11 cellular contexts compared by ENCODE assay signal in genomic region chr3:15512173-15512572, GRCh38. TPM values are rescaled to one million over a fixed set of nuclear protein-coding genes. Genes with fewer than 3 reads are reported as not detected.
A peak's percentile ranks its signal among the peaks of the same experiment; 100 is the strongest.
DNase-seq lines count a peak whose midpoint lies in the region; ATAC-seq, FAIRE-seq and TF ChIP-seq lines count a peak whose summit lies in the region.
"Had no signal": no experiment of that assay in that cellular context is flagged by ENCODE, and none has a peak within 500 bp of the region (broad histone marks: within the 10 kb centered on the region; RNA-seq: fewer than 3 reads in every experiment).

No MANE protein-coding gene starts in this region.

- POLR2A ChIA-PET in H1 (lab: Charles Lee; ENCODE audit: partially characterized antibody) (no interaction called here), GM10248 (lab: Yijun Ruan, JAX) (no interaction called here)

- no peak overlapping the region for H2AFZ ChIP-seq in H1 (ENCODE audit: low read length)

- TF ChIP-seq POLR2A in H1 (IDR thresholded peaks at IDR 0.05; ENCODE audit: control extremely low read depth in 1 of 2, low read depth in 2 of 2, low read length in 2 of 2), result no peak
- no peak for TF ChIP-seq POLR2A in transverse colon (IDR thresholded peaks at IDR 0.05)

- H3K4ac ChIP-seq in H1 (replicated peaks; ENCODE audit: insufficient read length, low read depth, low read length), result no peak overlapping the region

- no peak overlapping the region for H2AK5ac ChIP-seq in H1 (ENCODE audit: low read depth, low read length)

- CTCF ChIA-PET in H1 (lab: Charles Lee; ENCODE audit: partially characterized antibody), result interaction anchor here (0.6 to 3.5 kb wide), 4 partner anchors 11 to 385 kb away, joined by 3 to 10 read pairs (median 4); no protein-coding TSS in a partner anchor
- CTCF ChIA-PET in GM10248 (lab: Yijun Ruan, JAX), result interaction anchor here (0.7 to 1.4 kb wide), 3 partner anchors 13 to 405 kb away, joined by 3 read pairs; no protein-coding TSS in a partner anchor

- no peak overlapping the region for H2BK12ac ChIP-seq in H1 (ENCODE audit: low read depth, low read length)

- no peak for FAIRE-seq in H1 (lab: Jason Lieb, UNC)

- no peak overlapping the region for H2BK120ac ChIP-seq in H1 (replicated peaks; ENCODE audit: low read depth, low read length)

- no peak overlapping the region for H3K9ac ChIP-seq in H1 (replicated peaks in 1 of 4; ENCODE audit: extremely low read depth in 1 of 4, low read depth in 3 of 4, low read length in 3 of 4)

- no peak overlapping the region for H3K4me3 ChIP-seq in H1 (ENCODE audit: extremely low read depth in 1 of 4, insufficient read depth in 2 of 4, low read depth in 3 of 4, low read length in 4 of 4)
- H3K4me3 ChIP-seq in transverse colon, result no peak overlapping the region
- no peak overlapping the region for H3K4me3 ChIP-seq in brain microvascular endothelial cell (ENCODE audit: low read depth, low read length)

- H4K8ac ChIP-seq in H1 (ENCODE audit: extremely low read depth, insufficient read depth, low read length), result peak overlapping the region; percentile 57; the same call in 1 of the 2 replicates

- 91% methylated on average over 9 of the region's 10 CpGs; no CpG with 5 or more reads in 1 of the 2 experiments for WGBS in H1 (ENCODE audit: extremely low coverage in 1 of 2, insufficient coverage in 1 of 2, insufficient read length in 1 of 2, insufficient replicate concordance in 2 of 2, low coverage in 1 of 2, low lambda C conversion rate in 2 of 2, missing lambda C conversion rate in 1 of 2), 2 experiments
- 36 to 40% methylated on average over 5 to 10 of the region's 10 CpGs for WGBS in transverse colon (ENCODE audit: low coverage in 1 of 2), 2 donors

- no peak overlapping the region for H2BK15ac ChIP-seq in H1 (ENCODE audit: low read length)

- TF ChIP-seq CTCF in H1 (IDR thresholded peaks at IDR 0.05; ENCODE audit: control extremely low read depth in 1 of 3, insufficient read depth in 1 of 3, low read depth in 1 of 3, low read length in 3 of 3) (no peak), transverse colon (IDR thresholded peaks at IDR 0.05) (no peak), brain microvascular endothelial cell (IDR thresholded peaks at IDR 0.05; ENCODE audit: low read depth, low read length, missing control alignments) (no peak), GM10248 (IDR thresholded peaks at IDR 0.05; ENCODE audit: control extremely low read depth, extremely low read depth, low read depth, missing control alignments) (no peak)

- no peak overlapping the region for H4K91ac ChIP-seq in H1 (replicated peaks; ENCODE audit: insufficient read length, low read length)

- H2BK20ac ChIP-seq in H1 (ENCODE audit: low read length), result no peak overlapping the region

- H3K79me2 ChIP-seq in H1 (ENCODE audit: control insufficient read depth in 1 of 2, insufficient read depth in 2 of 2, low read length in 2 of 2), result no peaks in the 10 kb centered on the region

- no peak overlapping the region for H3K56ac ChIP-seq in H1 (replicated peaks; ENCODE audit: insufficient read length, low read depth, low read length)

- no peaks in the 10 kb centered on the region; the same call in 1 of the 2 replicates for H3K79me1 ChIP-seq in H1 (ENCODE audit: low read depth, low read length)

- TF ChIP-seq EP300 in H1 (IDR thresholded peaks at IDR 0.05; ENCODE audit: borderline replicate concordance in 1 of 2, low read depth in 2 of 2, low read length in 2 of 2) (no peak), transverse colon (IDR thresholded peaks at IDR 0.05; ENCODE audit: low read depth) (no peak)

- 0 out of 7 replicates have a peak, but pooled peaks cover 0 to 2% (median 0%) of the 10 kb centered on the region in 4 experiments for H3K4me1 ChIP-seq in H1 (replicated peaks in 1 of 4; ENCODE audit: control insufficient read depth in 3 of 4, insufficient read depth in 4 of 4, low read length in 3 of 4)
- peaks cover 0 to 9% (median 0%) of the 10 kb centered on the region in 4 donors for H3K4me1 ChIP-seq in transverse colon

- DNase-seq in DMS 273 (lab: John Stamatoyannopoulos, UW; ENCODE audit: unreplicated experiment) (peak; percentile 88), NCI-H2081 treated with DMSO at 0.1 percent for 48 hours (lab: John Stamatoyannopoulos, UW) (peak; percentile 78), H1 (ENCODE audit: low read depth in 1 of 2, low spot score in 2 of 2) (no peak), myocyte (ENCODE audit: low read depth) (peak; percentile 98), transverse colon (no peak), brain microvascular endothelial cell (no peak), GM10248 (ENCODE audit: extremely low spot score) (no peak)
- DNase-seq: activated naive CD4-positive, alpha-beta T cell treated with anti-CD3 and anti-CD28 coated beads, Interleukin-2, amount 50 U/mL, for 16 hours; naive B cell; NCI-H526 treated with DMSO at 0.1 percent for 48 hours had no signal

- no peaks in the 10 kb centered on the region for H3K36me3 ChIP-seq in H1 (ENCODE audit: control insufficient read depth in 2 of 4, insufficient read depth in 4 of 4, low read length in 3 of 4)
- no peaks in the 10 kb centered on the region for H3K36me3 ChIP-seq in transverse colon
- H3K36me3 ChIP-seq in brain microvascular endothelial cell (replicated peaks), result no peaks in the 10 kb centered on the region

- H3K14ac ChIP-seq in H1 (ENCODE audit: insufficient read length), result no peak overlapping the region

- H3K18ac ChIP-seq in H1 (ENCODE audit: extremely low read depth, low read length), result no peak overlapping the region

- no peak overlapping the region for H3K4me2 ChIP-seq in H1 (ENCODE audit: insufficient read depth in 1 of 2, low read depth in 2 of 2, low read length in 2 of 2)

- no peak for ATAC-seq in GM19452 (IDR thresholded peaks at IDR 0.05; ENCODE audit: unreplicated experiment)

- H3K27ac ChIP-seq in H1 (ENCODE audit: low read depth, low read length), result no peak overlapping the region
- H3K27ac ChIP-seq in transverse colon, result no peak overlapping the region
- H3K27ac ChIP-seq in brain microvascular endothelial cell, result no peak overlapping the region

- intact Hi-C loops in transverse colon (cut with DNase I; ENCODE audit: low total_unique reads), result no loop called here

- in situ Hi-C loops in transverse colon (cut with MboI; ENCODE audit: low pct_ligation_motif_present in 1 of 4, low pct_unique_long_range_greater_than_20kb in 1 of 4, low sequenced_read_pairs in 3 of 4) (no loop called here), brain microvascular endothelial cell (cut with HindIII; ENCODE audit: low pct_ligation_motif_present, low sequenced_read_pairs) (no loop called here)

- H3K27me3 ChIP-seq in H1 (replicated peaks in 1 of 4; ENCODE audit: control insufficient read depth in 3 of 4, extremely low read depth in 1 of 4, insufficient read depth in 3 of 4, low read length in 3 of 4), result no peaks in the 10 kb centered on the region
- no peaks in the 10 kb centered on the region for H3K27me3 ChIP-seq in transverse colon
- no peaks in the 10 kb centered on the region for H3K27me3 ChIP-seq in brain microvascular endothelial cell (replicated peaks)

- no peak overlapping the region for H3K23ac ChIP-seq in H1 (ENCODE audit: insufficient read length)

- no peak overlapping the region for H4K5ac ChIP-seq in H1 (ENCODE audit: insufficient read length, low read depth, low read length)

- H2BK5ac ChIP-seq in H1 (ENCODE audit: low read depth, low read length), result no peak overlapping the region

- H3K9me3 ChIP-seq in H1 (ENCODE audit: insufficient read depth in 2 of 2, low read depth in 1 of 2, low read length in 1 of 2) (no peaks in the 10 kb centered on the region), transverse colon (no peaks in the 10 kb centered on the region)

- no peaks in the 10 kb centered on the region for H4K20me1 ChIP-seq in H1 (replicated peaks in 1 of 2; ENCODE audit: control insufficient read depth in 1 of 2, insufficient read depth in 2 of 2, low read length in 2 of 2)

- TF ChIP-seq RAD21 in H1 (IDR thresholded peaks at IDR 0.05 in 1 of 2, conservative IDR thresholded peaks at IDR 0.05 in 1 of 2; ENCODE audit: low read depth in 2 of 2, low read length in 2 of 2), result no peak

- no peaks in the 10 kb centered on the region for H3K23me2 ChIP-seq in H1 (ENCODE audit: low read depth, low read length)

TF ChIP-seq in H1, 55 proteins besides CTCF, POLR2A, EP300 and RAD21:
- TF ChIP-seq CEBPB (IDR thresholded peaks at IDR 0.05; ENCODE audit: low read depth, low read length) (no peak), SP2 (IDR thresholded peaks at IDR 0.05; ENCODE audit: low read length) (no peak)

RNA-seq across cellular contexts. Expression of gene COLQ, which starts 9.3 kb away (rescaled TPM):
- total RNA-seq in H1 (2021; fragmentation: NEBNext Ultra II Directional; extraction: Animal tissue kit (Norgen Biotek cat#: 25700)), result 0.99 and 1.9 TPM in 2 replicates
- polyA plus RNA-seq in H1 (2011; rRNA removed), result 1.5 and 2.3 TPM in 2 replicates
- polyA plus RNA-seq in H1 (2011; cell fraction: cytosol; rRNA removed), result 2.4 TPM
- 17.2 TPM for polyA plus RNA-seq in H1 (2011; cell fraction: nucleus; rRNA removed)
- 1.3 to 1.7 TPM (median 1.5 TPM) in 4 replicates for polyA plus RNA-seq in H1 (2012, experiment 1 of 2)
- polyA plus RNA-seq in H1 (2012, experiment 2 of 2), result 0.22 TPM
- polyA plus RNA-seq in H1 (2013, experiment 1 of 2), result 1.1 TPM
- 1.1 TPM for polyA plus RNA-seq in H1 (2013, experiment 2 of 2)
- 0.95 and 2.6 TPM in 2 replicates for polyA minus RNA-seq in H1 (2011; rRNA and poly(A)+ RNA removed)
- polyA minus RNA-seq in H1 (2011; cell fraction: cytosol; rRNA and poly(A)+ RNA removed), result 1.3 TPM
- polyA minus RNA-seq in H1 (2011; cell fraction: nucleus; rRNA and poly(A)+ RNA removed), result 2.8 TPM
- 2.9 and 24.8 TPM in 2 replicates for total RNA-seq in myocyte
- polyA plus RNA-seq in myocyte (2012), result 2.5 TPM
- total RNA-seq in transverse colon, result 1 to 10 TPM in 1 of 4 donors, under 1 TPM in 1, not detected in 2; 0.68 to 1.7 TPM

Comparison
In these comparisons a context has a peak if more than half of its experiments do, and no peak if none do; other contexts are left out.
1. DNase-seq: peak in DMS 273 (single experiment), NCI-H2081 treated with DMSO at 0.1 percent for 48 hours (single experiment) and myocyte (single experiment); none in H1 (0 of 2), transverse colon (single experiment), brain microvascular endothelial cell (single experiment) and GM10248 (single experiment).